26 cellular contexts compared by ENCODE assay signal in the genomic region with DNA sequence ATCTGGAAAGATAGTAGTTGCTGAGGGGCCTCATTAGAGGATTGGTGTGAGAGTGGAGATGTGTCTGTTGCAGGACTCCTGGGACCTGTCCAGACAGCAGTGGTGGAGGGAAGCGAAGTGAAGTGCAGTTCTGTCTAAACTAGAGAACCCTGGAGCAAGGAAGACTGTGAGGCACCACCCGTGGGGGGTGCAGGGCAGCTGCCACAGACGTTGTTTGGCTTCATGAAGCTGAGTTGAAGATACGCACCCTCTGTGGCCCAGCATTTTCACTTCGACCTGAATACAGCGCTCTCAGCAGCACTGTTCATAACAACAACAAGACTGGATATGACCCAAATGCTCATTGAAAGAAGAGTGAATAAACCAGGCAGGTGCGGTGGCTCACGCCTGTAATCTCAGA. TPM values are rescaled to one million over a fixed set of nuclear protein-coding genes. Genes with fewer than 3 reads are reported as not detected.
A peak's percentile ranks its signal among the peaks of the same experiment; 100 is the strongest.
DNase-seq lines count a peak whose midpoint lies in the region; ATAC-seq, FAIRE-seq and TF ChIP-seq lines count a peak whose summit lies in the region.
"Had no signal": no experiment of that assay in that cellular context is flagged by ENCODE, and none has a peak within 500 bp of the region (broad histone marks: within the 10 kb centered on the region; RNA-seq: fewer than 3 reads in every experiment).

No MANE protein-coding gene starts in this region.

- no peak for DNase-seq in CD4-positive, alpha-beta T cell
- peak; percentile 29 for DNase-seq in kidney
- no peak for DNase-seq in stimulated activated naive B cell treated with anti-CD40 and anti-IgM and Interleukin-4, amounts not matched to agents 10 μg/mL and 1 μg/mL and 100 μg/mL, for 72 hours
- no peak for DNase-seq in stomach
- no peak for DNase-seq in NK-92 (lab: John Stamatoyannopoulos, UW; ENCODE audit: unreplicated experiment)
- DNase-seq in SKM-1 treated with dmso at 0.1 percent for 144 hours (lab: John Stamatoyannopoulos, UW; ENCODE audit: unreplicated experiment): no peak
- DNase-seq: CD4-positive, CD25-positive, alpha-beta regulatory T cell; COR-L47; EL; GDM1; GM23248; H7; KBM-7; NCI-H1105 treated with DMSO at 0.1 percent for 48 hours; NCI-H146; NCI-H1930; NCI-H2107; NCI-H748 treated with DMSO at 0.1 percent for 48 hours; NK-92 treated with Interleukin-12 subunit alpha and Interleukin-12 subunit beta, amount 100 ng/mL, for 24 hours; SIG-M5; SW 1271 had no signal

- WGBS in stomach, 5 donors: 83 to 95% (median 90%) methylated on average over 7 to 8 of the region's 8 CpGs

- POLR2A ChIA-PET in CD4-positive, alpha-beta T cell (lab: Charles Lee): no interaction called here

- H3K4me3 Mint-ChIP-seq in CD4-positive, alpha-beta T cell: peak overlapping the region; percentile 4
- H3K4me3 Mint-ChIP-seq in stimulated activated naive B cell treated with anti-CD40 and anti-IgM and Interleukin-4, amounts not matched to agents 10 μg/mL and 1 μg/mL and 100 μg/mL, for 72 hours: no peak overlapping the region
- no peak overlapping the region for H3K4me3 Mint-ChIP-seq in activated T-helper 17 cell treated with anti-CD3 and anti-CD28 coated beads, Interleukin-2, amount 50 U/mL, for 72 hours

- peaks cover 48% of the 10 kb centered on the region for H3K4me1 Mint-ChIP-seq in CD4-positive, alpha-beta T cell (ENCODE audit: low read depth)
- H3K4me1 Mint-ChIP-seq in stimulated activated naive B cell treated with anti-CD40 and anti-IgM and Interleukin-4, amounts not matched to agents 10 μg/mL and 1 μg/mL and 100 μg/mL, for 72 hours: peaks cover 52 to 54% of the 10 kb centered on the region in 2 donors
- peaks cover 24% of the 10 kb centered on the region for H3K4me1 Mint-ChIP-seq in activated T-helper 17 cell treated with anti-CD3 and anti-CD28 coated beads, Interleukin-2, amount 50 U/mL, for 72 hours

- no peak for FAIRE-seq in kidney (lab: Jason Lieb, UNC)

- H3K79me2 ChIP-seq in OCI-LY1 (ENCODE audit: insufficient read depth, low read length): no peaks in the 10 kb centered on the region

- no peak overlapping the region for H2AFZ ChIP-seq in OCI-LY1 (ENCODE audit: low read length)
- H2AFZ ChIP-seq: GM23248 had no signal

- H3K27ac Mint-ChIP-seq in CD4-positive, alpha-beta T cell: peak overlapping the region; percentile 4
- H3K27ac Mint-ChIP-seq in stimulated activated naive B cell treated with anti-CD40 and anti-IgM and Interleukin-4, amounts not matched to agents 10 μg/mL and 1 μg/mL and 100 μg/mL, for 72 hours: peak overlapping the region; percentile 10
- H3K27ac Mint-ChIP-seq in activated T-helper 17 cell treated with anti-CD3 and anti-CD28 coated beads, Interleukin-2, amount 50 U/mL, for 72 hours: no peak overlapping the region

- CTCF ChIA-PET in CD4-positive, alpha-beta T cell (lab: Charles Lee): no interaction called here

- no peaks in the 10 kb centered on the region for H3K9me2 ChIP-seq in OCI-LY1 (ENCODE audit: low read depth, low read length)

- H3K4me3 ChIP-seq in OCI-LY1 (ENCODE audit: low read depth, low read length, poor library complexity, severe bottlenecking) (no peak overlapping the region), kidney (ENCODE audit: low read length in 2 of 2) (no peak overlapping the region), stomach (no peak overlapping the region)
- H3K4me3 ChIP-seq: GM23248, SK-N-MC had no signal

- H3K9me3 ChIP-seq in CD4-positive, alpha-beta T cell (ENCODE audit: control insufficient read depth, low read length): no peaks in the 10 kb centered on the region
- H3K9me3 ChIP-seq in OCI-LY1 (ENCODE audit: low read length): no peaks in the 10 kb centered on the region
- H3K9me3 ChIP-seq in kidney (ENCODE audit: control insufficient read depth in 1 of 2, low read length in 2 of 2): no peaks in the 10 kb centered on the region
- H3K9me3 ChIP-seq in stomach: no peaks in the 10 kb centered on the region

- no peak for TF ChIP-seq CTCF in CD4-positive, alpha-beta T cell (IDR thresholded peaks at IDR 0.05)
- TF ChIP-seq CTCF in OCI-LY1 (IDR thresholded peaks at IDR 0.05; ENCODE audit: low read length) (no peak), kidney (IDR thresholded peaks at IDR 0.05; ENCODE audit: borderline replicate concordance, extremely low read depth, insufficient read depth) (no peak), stomach (IDR thresholded peaks at IDR 0.05) (no peak)

- intact Hi-C loops in CD4-positive, alpha-beta T cell (cut with DNase I, micrococcal nuclease): no loop called here
- intact Hi-C loops in kidney (cut with DNase I): loop anchor here (10.0 kb wide), 1 partner anchor 127 kb away; no protein-coding TSS in a partner anchor
- intact Hi-C loops in stomach (cut with DNase I; ENCODE audit: low total_unique reads): no loop called here

- no peak for TF ChIP-seq POLR2A in stomach (IDR thresholded peaks at IDR 0.05)

- no peaks in the 10 kb centered on the region for H3K27me3 Mint-ChIP-seq in CD4-positive, alpha-beta T cell
- no peaks in the 10 kb centered on the region for H3K27me3 Mint-ChIP-seq in stimulated activated naive B cell treated with anti-CD40 and anti-IgM and Interleukin-4, amounts not matched to agents 10 μg/mL and 1 μg/mL and 100 μg/mL, for 72 hours
- no peaks in the 10 kb centered on the region for H3K27me3 Mint-ChIP-seq in activated T-helper 17 cell treated with anti-CD3 and anti-CD28 coated beads, Interleukin-2, amount 50 U/mL, for 72 hours
- H3K27me3 Mint-ChIP-seq: CD4-positive, CD25-positive, alpha-beta regulatory T cell had no signal

- no peaks in the 10 kb centered on the region for H3K36me3 ChIP-seq in OCI-LY1 (ENCODE audit: insufficient read depth, low read length)
- no peaks in the 10 kb centered on the region for H3K36me3 ChIP-seq in kidney (ENCODE audit: control insufficient read depth in 1 of 2, insufficient read depth in 2 of 2, low read length in 2 of 2)
- H3K36me3 ChIP-seq in stomach: no peaks in the 10 kb centered on the region

- H3K9ac ChIP-seq in OCI-LY1 (ENCODE audit: low read length): peak overlapping the region; percentile 64
- no peak overlapping the region for H3K9ac ChIP-seq in kidney (ENCODE audit: low read length in 2 of 2)
- H3K9ac ChIP-seq: GM23248 had no signal

- no peak for TF ChIP-seq EP300 in stomach (IDR thresholded peaks at IDR 0.05)

- H3K9me3 Mint-ChIP-seq in CD4-positive, alpha-beta T cell: no peaks in the 10 kb centered on the region
- H3K9me3 Mint-ChIP-seq in stimulated activated naive B cell treated with anti-CD40 and anti-IgM and Interleukin-4, amounts not matched to agents 10 μg/mL and 1 μg/mL and 100 μg/mL, for 72 hours: no peaks in the 10 kb centered on the region
- H3K9me3 Mint-ChIP-seq in activated T-helper 17 cell treated with anti-CD3 and anti-CD28 coated beads, Interleukin-2, amount 50 U/mL, for 72 hours: no peaks in the 10 kb centered on the region

- H3K27me3 ChIP-seq in CD4-positive, alpha-beta T cell (ENCODE audit: control insufficient read depth, insufficient read depth, low read length): no peaks in the 10 kb centered on the region
- H3K27me3 ChIP-seq in OCI-LY1 (ENCODE audit: insufficient read depth, low read length) (no peaks in the 10 kb centered on the region), stomach (no peaks in the 10 kb centered on the region)

- H3K4me1 ChIP-seq in OCI-LY1 (ENCODE audit: insufficient read depth, low read length, severe bottlenecking): peaks cover 80% of the 10 kb centered on the region
- H3K4me1 ChIP-seq in kidney (ENCODE audit: control insufficient read depth in 1 of 2, insufficient read depth in 1 of 2, low read depth in 1 of 2, low read length in 2 of 2): no peaks in the 10 kb centered on the region
- peaks cover 0 to 24% (median 8%) of the 10 kb centered on the region in 4 donors for H3K4me1 ChIP-seq in stomach

- H3K36me3 Mint-ChIP-seq in CD4-positive, alpha-beta T cell (ENCODE audit: low read depth): peaks cover 29% of the 10 kb centered on the region
- peaks cover 0 to 4% of the 10 kb centered on the region in 2 donors for H3K36me3 Mint-ChIP-seq in stimulated activated naive B cell treated with anti-CD40 and anti-IgM and Interleukin-4, amounts not matched to agents 10 μg/mL and 1 μg/mL and 100 μg/mL, for 72 hours
- no peaks in the 10 kb centered on the region for H3K36me3 Mint-ChIP-seq in activated T-helper 17 cell treated with anti-CD3 and anti-CD28 coated beads, Interleukin-2, amount 50 U/mL, for 72 hours (ENCODE audit: low read depth)

- H3K4me2 ChIP-seq in OCI-LY1 (ENCODE audit: low read length): peak overlapping the region; percentile 41

- H3F3A ChIP-seq in OCI-LY1 (ENCODE audit: insufficient read depth, low read length): no peaks in the 10 kb centered on the region

- no peaks in the 10 kb centered on the region for H4K20me1 ChIP-seq in OCI-LY1 (ENCODE audit: insufficient read depth, low read length)

- no peak overlapping the region for H3K27ac ChIP-seq in CD4-positive, alpha-beta T cell (ENCODE audit: low read depth, low read length)
- H3K27ac ChIP-seq in OCI-LY1 (ENCODE audit: low read depth, low read length, poor library complexity, severe bottlenecking) (peak overlapping the region; percentile 95), kidney (ENCODE audit: low read depth in 2 of 2, low read length in 2 of 2) (no peak overlapping the region), stomach (no peak overlapping the region)
- H3K27ac ChIP-seq: GM23248, SK-N-MC had no signal

- no peak for ATAC-seq in CD4-positive, alpha-beta T cell (ENCODE audit: poor library complexity)
- no peak for ATAC-seq in stimulated activated naive B cell treated with anti-CD40 and anti-IgM and Interleukin-4, amounts not matched to agents 10 μg/mL and 1 μg/mL and 100 μg/mL, for 72 hours (replicated peaks)
- no peak for ATAC-seq in activated T-helper 17 cell treated with anti-CD3 and anti-CD28 coated beads, Interleukin-2, amount 50 U/mL, for 72 hours (replicated peaks)
- ATAC-seq: Panc1 had no signal

RNA-seq across cellular contexts. Expression of gene ABCG1, which starts 29.3 kb away (rescaled TPM):
- total RNA-seq in CD4-positive, alpha-beta T cell: 100 to 1,000 TPM; 109 to 116 TPM
- total RNA-seq in kidney (27.6 TPM), stomach (10 to 100 TPM in 4 of 5 donors, 1 to 10 TPM in 1; 4.1 to 65.9 (median 31.6) TPM)
- polyA plus RNA-seq in kidney (ENCODE audit: insufficient read depth, low read depth, low replicate concordance) (5.6 TPM), stomach (1 to 10 TPM; 3.1 to 4.7 (median 4.2) TPM)
- total RNA-seq in activated T-helper 17 cell treated with anti-CD3 and anti-CD28 coated beads, Interleukin-2, amount 50 U/mL, for 72 hours: 1 to 10 TPM; 3.1 to 8.2 TPM
- total RNA-seq: GM23248, LHCN-M2 had no signal
